In genomic region chr3:138188013-138188352, GRCh38 we compare ENCODE assay signal across 8 cellular contexts. TPM values are rescaled to one million over a fixed set of nuclear protein-coding genes. Genes with fewer than 3 reads are reported as not detected.
DNase-seq lines count a peak whose midpoint lies in the region; ATAC-seq and TF ChIP-seq lines count a peak whose summit lies in the region.

No MANE protein-coding gene starts in this region.

- H3K4me3 Mint-ChIP-seq in CD8-positive, alpha-beta T cell, result peak overlapping the region; percentile 97

- TF ChIP-seq EP300 in gastroesophageal sphincter (IDR thresholded peaks at IDR 0.05), result no peak

- peak overlapping the region; percentile 90 for H3K27ac ChIP-seq in CD8-positive, alpha-beta T cell (ENCODE audit: low read depth, low read length)
- H3K27ac ChIP-seq in gastroesophageal sphincter (peak overlapping the region; percentile 95 to 99 (median 98)), rectal smooth muscle tissue (ENCODE audit: low read depth, low read length) (peak overlapping the region; percentile 100)

- no peak for TF ChIP-seq CTCF in CD8-positive, alpha-beta T cell (IDR thresholded peaks at IDR 0.05)
- TF ChIP-seq CTCF in WI38 (IDR thresholded peaks at IDR 0.05; ENCODE audit: low read depth, low read length), result no peak
- TF ChIP-seq CTCF in gastroesophageal sphincter (IDR thresholded peaks at IDR 0.05), result no peak

- H3K4me1 ChIP-seq in CD8-positive, alpha-beta T cell (ENCODE audit: insufficient read depth, low read length), result peaks cover 29% of the 10 kb centered on the region
- H3K4me1 ChIP-seq in gastroesophageal sphincter (peaks cover 7 to 51% (median 12%) of the 10 kb centered on the region in 3 donors), rectal smooth muscle tissue (ENCODE audit: control insufficient read depth, insufficient read depth, low read length) (peaks cover 14% of the 10 kb centered on the region)

- POLR2A ChIA-PET in CD8-positive, alpha-beta T cell (lab: Charles Lee), result interaction anchor here (0.7 to 4.1 kb wide), 5 partner anchors 9 to 142 kb away, joined by 3 to 35 read pairs (median 3); partner anchors contain the start of genes DBR1 and NME9

- H3K4me3 ChIP-seq in CD8-positive, alpha-beta T cell (ENCODE audit: low read depth, low read length), result peak overlapping the region; percentile 94
- H3K4me3 ChIP-seq in WI38 (ENCODE audit: low read depth, low read length), result peak overlapping the region; percentile 90
- peak overlapping the region; percentile 95 for H3K4me3 ChIP-seq in gastroesophageal sphincter
- peak overlapping the region; percentile 98 for H3K4me3 ChIP-seq in rectal smooth muscle tissue (ENCODE audit: low read length)

- H3K4me1 Mint-ChIP-seq in CD8-positive, alpha-beta T cell (ENCODE audit: low read depth), result peaks cover 42% of the 10 kb centered on the region

- H3K27ac Mint-ChIP-seq in CD8-positive, alpha-beta T cell, result peak overlapping the region; percentile 98

- peak overlapping the region; percentile 97 for H3K9ac ChIP-seq in rectal smooth muscle tissue (ENCODE audit: low read length)

- H3K9me3 ChIP-seq in CD8-positive, alpha-beta T cell (ENCODE audit: low read length), result no peaks in the 10 kb centered on the region
- H3K9me3 ChIP-seq in gastroesophageal sphincter, result no peaks in the 10 kb centered on the region

- CTCF ChIA-PET in CD8-positive, alpha-beta T cell (lab: Charles Lee), result interaction anchor here (1.2 kb wide), 1 partner anchor 140 kb away, joined by 3 read pairs; no protein-coding TSS in a partner anchor

- no peaks in the 10 kb centered on the region for H3K27me3 ChIP-seq in CD8-positive, alpha-beta T cell (ENCODE audit: insufficient read depth, low read length)
- no peaks in the 10 kb centered on the region for H3K27me3 ChIP-seq in gastroesophageal sphincter
- H3K27me3 ChIP-seq in rectal smooth muscle tissue (ENCODE audit: control insufficient read depth, insufficient read depth, low read length), result no peaks in the 10 kb centered on the region

- no peaks in the 10 kb centered on the region for H3K36me3 ChIP-seq in CD8-positive, alpha-beta T cell (ENCODE audit: insufficient read depth, low read length)
- H3K36me3 ChIP-seq in gastroesophageal sphincter (peaks cover 0 to 11% of the 10 kb centered on the region in 2 donors), rectal smooth muscle tissue (ENCODE audit: control insufficient read depth, insufficient read depth, low read length) (no peaks in the 10 kb centered on the region)

- peaks cover 22% of the 10 kb centered on the region for H3K36me3 Mint-ChIP-seq in CD8-positive, alpha-beta T cell

- peaks cover 5% of the 10 kb centered on the region for H3K27me3 Mint-ChIP-seq in CD8-positive, alpha-beta T cell (ENCODE audit: low read depth)

- intact Hi-C loops in CD8-positive, alpha-beta T cell (cut with DNase I, micrococcal nuclease), result loop anchor here (5.0 to 10.0 kb wide), 5 partner anchors 404 to 1199 kb away; partner anchors contain the start of genes FAIM (in 2 of the 2), PIK3CB (in 2 of the 2), CEP70 (in 1 of the 2) and COPB2 (in 1 of the 2)

- WGBS in gastroesophageal sphincter (ENCODE audit: low coverage in 1 of 2), 2 donors, result 0% methylated on average over 4 of the region's 11 CpGs; no CpG with 5 or more reads in 1 of the 2 donors

- no peaks in the 10 kb centered on the region for H3K9me3 Mint-ChIP-seq in CD8-positive, alpha-beta T cell

- peak in 1 of 2 donors; percentile 37 for TF ChIP-seq POLR2A in gastroesophageal sphincter (IDR thresholded peaks at IDR 0.05)

- ATAC-seq in CD8-positive, alpha-beta T cell, result peak; percentile 13
- ATAC-seq in HG03045 (IDR thresholded peaks at IDR 0.05; ENCODE audit: unreplicated experiment), result peak; percentile 2
- ATAC-seq in gastroesophageal sphincter, result peak; percentile 72
- no peak for ATAC-seq in GM21717 (IDR thresholded peaks at IDR 0.05; ENCODE audit: unreplicated experiment)

- no peak for DNase-seq in CD8-positive, alpha-beta T cell
- DNase-seq in NCI-H226 (no peak), NCI-H2227 (lab: John Stamatoyannopoulos, UW; ENCODE audit: unreplicated experiment) (no peak)

RNA-seq across cellular contexts. Expression of gene ARMC8, which starts 0.9 kb away (rescaled TPM):
- 10 to 100 TPM; 81.9 to 82.6 TPM for total RNA-seq in CD8-positive, alpha-beta T cell
- 100 to 1,000 TPM in 2 of 4 donors, 10 to 100 TPM in 2; 76.0 to 102 (median 91.6) TPM for total RNA-seq in gastroesophageal sphincter

RNA-seq across cellular contexts. Expression of gene DBR1, which starts 13.3 kb away (rescaled TPM):
- 10 to 100 TPM; 31.2 to 31.9 TPM for total RNA-seq in CD8-positive, alpha-beta T cell
- total RNA-seq in gastroesophageal sphincter, result 10 to 100 TPM; 11.2 to 16.4 (median 14.2) TPM

RNA-seq across cellular contexts. Expression of gene A4GNT, which starts 55.8 kb away (rescaled TPM):
- not detected for total RNA-seq in CD8-positive, alpha-beta T cell
- under 1 TPM in 1 of 4 donors, not detected in 3; 0.46 TPM for total RNA-seq in gastroesophageal sphincter
